In the genomic region with DNA sequence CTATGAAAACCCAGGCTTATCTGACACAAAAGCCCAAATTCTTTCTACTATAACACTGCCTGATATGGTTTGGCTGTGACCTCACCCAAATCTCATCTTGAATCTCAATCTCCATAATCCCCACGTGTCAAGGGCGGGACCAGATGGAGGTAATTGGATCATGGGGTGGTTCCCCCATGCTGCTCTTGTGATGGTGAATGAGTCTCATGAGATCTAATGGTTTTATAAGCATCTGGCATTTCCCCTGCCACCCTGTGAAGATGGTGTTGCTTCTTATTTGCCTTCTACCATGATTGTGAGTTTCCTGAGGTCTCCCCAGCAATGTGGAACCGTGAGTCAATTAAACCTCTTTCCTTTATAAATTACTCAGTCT, we compare ENCODE assay signal across 16 cellular contexts.
DNase-seq lines count a peak whose midpoint lies in the region; ATAC-seq, FAIRE-seq and TF ChIP-seq lines count a peak whose summit lies in the region.
"Had no signal": no experiment of that assay in that cellular context is flagged by ENCODE, and none has a peak within 500 bp of the region (broad histone marks: within the 10 kb centered on the region; RNA-seq: fewer than 3 reads in every experiment).

No MANE protein-coding gene starts in this region.

- no peak overlapping the region for H3K27ac Mint-ChIP-seq in activated CD4-positive, alpha-beta memory T cell treated with anti-CD3 and anti-CD28 coated beads for 36 hours
- H3K27ac Mint-ChIP-seq in activated CD4-positive, alpha-beta memory T cell treated with anti-CD3 and anti-CD28 coated beads, Interleukin-2, amount 10 ng/mL, durations not matched to agents 7 days and 5 days = no peak overlapping the region
- H3K27ac Mint-ChIP-seq: CD4-positive, CD25-positive, alpha-beta regulatory T cell had no signal

- no peak for TF ChIP-seq EP300 in GM12878 (IDR thresholded peaks at IDR 0.05; ENCODE audit: borderline replicate concordance in 1 of 2, control insufficient read depth in 1 of 2, low read depth in 2 of 2, low read length in 2 of 2)

- ATAC-seq in GM21447 (IDR thresholded peaks at IDR 0.05; ENCODE audit: unreplicated experiment) (peak; percentile 18), GM12878 (peak; percentile 40), heart left ventricle (no peak)

- intact Hi-C loops in activated CD4-positive, alpha-beta memory T cell treated with anti-CD3 and anti-CD28 coated beads for 36 hours (cut with micrococcal nuclease) = loop anchor here (1.0 kb wide), 2 partner anchors 51 to 198 kb away; no protein-coding TSS in a partner anchor
- intact Hi-C loops in GM12878 (cut with micrococcal nuclease; ENCODE audit: unreplicated experiment) = loop anchor here (1.0 to 5.0 kb wide), 3 partner anchors 54 to 1249 kb away; no protein-coding TSS in a partner anchor
- intact Hi-C loops in prostate gland (cut with DNase I) = no loop called here
- intact Hi-C loops in heart left ventricle (cut with DNase I) = loop anchor here in 6 of 10 donors (2.0 to 5.0 kb wide), 2 partner anchors 51 to 54 kb away; no protein-coding TSS in a partner anchor

- 1% methylated on average over 3 of the region's 3 CpGs for WGBS in GM12878 (ENCODE audit: insufficient coverage, insufficient replicate concordance, low lambda C conversion rate, missing lambda C conversion rate)
- WGBS in prostate gland = 76% methylated on average over 3 of the region's 3 CpGs
- 55 to 66% (median 59%) methylated on average over 3 of the region's 3 CpGs for WGBS in heart left ventricle, 4 donors

- H3K4me1 ChIP-seq in GM12878 (ENCODE audit: control insufficient read depth, insufficient read depth, low read length) = no peaks in the 10 kb centered on the region
- H3K4me1 ChIP-seq in prostate gland (replicated peaks) = no peaks in the 10 kb centered on the region
- peaks cover 0 to 6% (median 0%) of the 10 kb centered on the region in 12 donors for H3K4me1 ChIP-seq in heart left ventricle
- H3K4me1 ChIP-seq: upper lobe of left lung had no signal

- POLR2A ChIA-PET in activated CD4-positive, alpha-beta memory T cell treated with anti-CD3 and anti-CD28 coated beads for 36 hours (lab: Charles Lee) = no interaction called here
- POLR2A ChIA-PET in activated CD4-positive, alpha-beta memory T cell treated with anti-CD3 and anti-CD28 coated beads, Interleukin-2, amount 10 ng/mL, durations not matched to agents 7 days and 5 days (lab: Charles Lee) = no interaction called here
- POLR2A ChIA-PET in GM12878 (lab: Charles Lee) = no interaction called here

- CTCF ChIA-PET in activated CD4-positive, alpha-beta memory T cell treated with anti-CD3 and anti-CD28 coated beads for 36 hours (lab: Charles Lee) = interaction anchor here (0.6 to 2.6 kb wide), 17 partner anchors 8 to 394 kb away, joined by 3 to 17 read pairs (median 4); no protein-coding TSS in a partner anchor
- CTCF ChIA-PET in activated CD4-positive, alpha-beta memory T cell treated with anti-CD3 and anti-CD28 coated beads, Interleukin-2, amount 10 ng/mL, durations not matched to agents 7 days and 5 days (lab: Charles Lee) = interaction anchor here (0.6 to 2.2 kb wide), 9 partner anchors 8 to 503 kb away, joined by 3 to 11 read pairs (median 4); no protein-coding TSS in a partner anchor
- CTCF ChIA-PET in GM12878 (lab: Yijun Ruan, JAX) = interaction anchor here (0.5 to 2.7 kb wide), 25 partner anchors 8 to 1247 kb away, joined by 3 to 138 read pairs (median 6); no protein-coding TSS in a partner anchor

- no peak overlapping the region for H3K4me2 ChIP-seq in GM12878 (ENCODE audit: control insufficient read depth, insufficient read depth)
- H3K4me2 ChIP-seq: PC-9 had no signal

- H3K9me3 ChIP-seq in GM12878 (replicated peaks; ENCODE audit: control insufficient read depth, insufficient read depth, low read length) (no peaks in the 10 kb centered on the region), prostate gland (no peaks in the 10 kb centered on the region), heart left ventricle (peaks cover 0 to 18% (median 0%) of the 10 kb centered on the region in 12 donors)
- H3K9me3 ChIP-seq: upper lobe of left lung had no signal

- no peak for TF ChIP-seq POLR2A in GM12878 (IDR thresholded peaks at IDR 0.05; ENCODE audit: low read depth, low read length)
- no peak for TF ChIP-seq POLR2A in prostate gland (IDR thresholded peaks at IDR 0.05)
- TF ChIP-seq POLR2A in heart left ventricle (IDR thresholded peaks at IDR 0.05) = no peak

- peak; percentile 41 for FAIRE-seq in GM12878 (lab: Jason Lieb, UNC)
- FAIRE-seq: A204.1 had no signal

- H3K27ac ChIP-seq in GM12878 (ENCODE audit: control insufficient read depth, insufficient read depth) (no peak overlapping the region), prostate gland (no peak overlapping the region), heart left ventricle (no peak overlapping the region)
- H3K27ac ChIP-seq: PC-9, upper lobe of left lung had no signal

- H3K4me3 Mint-ChIP-seq in activated CD4-positive, alpha-beta memory T cell treated with anti-CD3 and anti-CD28 coated beads for 36 hours = no peak overlapping the region
- H3K4me3 Mint-ChIP-seq in activated CD4-positive, alpha-beta memory T cell treated with anti-CD3 and anti-CD28 coated beads, Interleukin-2, amount 10 ng/mL, durations not matched to agents 7 days and 5 days = no peak overlapping the region
- H3K4me3 Mint-ChIP-seq: CD4-positive, CD25-positive, alpha-beta regulatory T cell had no signal

- H2AFZ ChIP-seq in GM12878 (ENCODE audit: control insufficient read depth, low read depth, low read length) = no peak overlapping the region
- H2AFZ ChIP-seq: PC-9 had no signal

- peaks cover 0 to 1% of the 10 kb centered on the region in 2 experiments; a peak in 1 of 4 replicates for H3K27me3 ChIP-seq in GM12878 (replicated peaks in 1 of 2; ENCODE audit: control insufficient read depth in 2 of 2, insufficient read depth in 2 of 2, low read length in 1 of 2)
- no peaks in the 10 kb centered on the region for H3K27me3 ChIP-seq in prostate gland (replicated peaks; ENCODE audit: insufficient read depth)
- H3K27me3 ChIP-seq in heart left ventricle = no peaks in the 10 kb centered on the region
- H3K27me3 ChIP-seq: upper lobe of left lung had no signal

- TF ChIP-seq RAD21 in GM12878 (IDR thresholded peaks at IDR 0.05; ENCODE audit: insufficient read depth, low read depth, low read length) = no peak

- DNase-seq in activated CD4-positive, alpha-beta memory T cell treated with anti-CD3 and anti-CD28 coated beads for 36 hours = peak; percentile 36
- DNase-seq in activated CD4-positive, alpha-beta memory T cell treated with anti-CD3 and anti-CD28 coated beads, Interleukin-2, amount 10 ng/mL, durations not matched to agents 7 days and 5 days = no peak
- DNase-seq in HS-27A (ENCODE audit: low read depth) = peak; percentile 69
- DNase-seq in GM12878 (ENCODE audit: low read depth, low spot score) = no peak
- DNase-seq in prostate gland (ENCODE audit: low spot score) = no peak
- DNase-seq in D341Med (ENCODE audit: low spot score) = no peak
- no peak for DNase-seq in heart left ventricle
- DNase-seq: activated CD4-positive, CD25-positive, alpha-beta regulatory T cell; anterior cingulate cortex; cerebellar nuclear complex; NCI-H187; upper lobe of left lung had no signal

- H3K36me3 ChIP-seq in GM12878 (ENCODE audit: control insufficient read depth in 2 of 2, insufficient read depth in 2 of 2, low read length in 1 of 2) (no peaks in the 10 kb centered on the region), prostate gland (no peaks in the 10 kb centered on the region), heart left ventricle (no peaks in the 10 kb centered on the region)
- H3K36me3 ChIP-seq: upper lobe of left lung had no signal

- peaks cover 7% of the 10 kb centered on the region for H3K9me3 Mint-ChIP-seq in activated CD4-positive, alpha-beta memory T cell treated with anti-CD3 and anti-CD28 coated beads for 36 hours
- no peaks in the 10 kb centered on the region for H3K9me3 Mint-ChIP-seq in activated CD4-positive, alpha-beta memory T cell treated with anti-CD3 and anti-CD28 coated beads, Interleukin-2, amount 10 ng/mL, durations not matched to agents 7 days and 5 days

- no peaks in the 10 kb centered on the region for H3K36me3 Mint-ChIP-seq in activated CD4-positive, alpha-beta memory T cell treated with anti-CD3 and anti-CD28 coated beads for 36 hours
- H3K36me3 Mint-ChIP-seq in activated CD4-positive, alpha-beta memory T cell treated with anti-CD3 and anti-CD28 coated beads, Interleukin-2, amount 10 ng/mL, durations not matched to agents 7 days and 5 days (ENCODE audit: low read depth) = no peaks in the 10 kb centered on the region
- H3K36me3 Mint-ChIP-seq: CD4-positive, CD25-positive, alpha-beta regulatory T cell had no signal

- no peaks in the 10 kb centered on the region for H3K4me1 Mint-ChIP-seq in activated CD4-positive, alpha-beta memory T cell treated with anti-CD3 and anti-CD28 coated beads for 36 hours (ENCODE audit: low read depth)
- peaks cover 3% of the 10 kb centered on the region for H3K4me1 Mint-ChIP-seq in activated CD4-positive, alpha-beta memory T cell treated with anti-CD3 and anti-CD28 coated beads, Interleukin-2, amount 10 ng/mL, durations not matched to agents 7 days and 5 days

- no TSS peak for BruUV-seq in GM12878 (replicated peaks; lab: Mats Ljungman, UMichigan)

- SMC1A ChIA-PET in GM12878 (lab: Charles Lee; ENCODE audit: uncharacterized antibody, unreplicated experiment) = interaction anchor here (0.6 to 2.7 kb wide), 21 partner anchors 8 to 1370 kb away, joined by 3 to 40 read pairs (median 4); no protein-coding TSS in a partner anchor

- no peak overlapping the region for H3K4me3 ChIP-seq in GM12878
- no peak overlapping the region for H3K4me3 ChIP-seq in prostate gland
- no peak overlapping the region for H3K4me3 ChIP-seq in heart left ventricle
- H3K4me3 ChIP-seq: PC-9, upper lobe of left lung had no signal

- TF ChIP-seq CTCF in GM12878 (IDR thresholded peaks at IDR 0.05 in 2 of 3, conservative IDR thresholded peaks at IDR 0.05 in 1 of 3; ENCODE audit: control insufficient read depth in 2 of 3, extremely low read depth in 1 of 3, insufficient read depth in 1 of 3, low read depth in 3 of 3, low read length in 3 of 3) (no peak), prostate gland (IDR thresholded peaks at IDR 0.05) (no peak), heart left ventricle (IDR thresholded peaks at IDR 0.05) (no peak)

- in situ Hi-C loops in GM12878 (cut with MboI) = no loop called here

- H4K20me1 ChIP-seq in GM12878 (ENCODE audit: control insufficient read depth, insufficient read depth) = no peaks in the 10 kb centered on the region

- no peaks in the 10 kb centered on the region for H3K79me2 ChIP-seq in GM12878 (ENCODE audit: control insufficient read depth, insufficient read depth, low read length)

- peaks cover 5% of the 10 kb centered on the region for H3K27me3 Mint-ChIP-seq in activated CD4-positive, alpha-beta memory T cell treated with anti-CD3 and anti-CD28 coated beads for 36 hours
- peaks cover 9% of the 10 kb centered on the region for H3K27me3 Mint-ChIP-seq in activated CD4-positive, alpha-beta memory T cell treated with anti-CD3 and anti-CD28 coated beads, Interleukin-2, amount 10 ng/mL, durations not matched to agents 7 days and 5 days

- H3K9ac ChIP-seq in GM12878 (ENCODE audit: control insufficient read depth, insufficient read depth, low read length) = no peak overlapping the region

- RAD21 ChIA-PET in GM12878 (lab: Charles Lee; ENCODE audit: unreplicated experiment) = interaction anchor here (0.6 to 3.0 kb wide), 12 partner anchors 37 to 1246 kb away, joined by 3 to 29 read pairs (median 4); no protein-coding TSS in a partner anchor

TF ChIP-seq in GM12878, 131 proteins besides CTCF, POLR2A, EP300 and RAD21 (continues in another document):
- no peak for TF ChIP-seq FOXM1 (IDR thresholded peaks at IDR 0.05; ENCODE audit: low read depth, low read length)

Comparison
In these comparisons a context has a peak if more than half of its experiments do, and no peak if none do; other contexts are left out.
1. DNase-seq: peak in activated CD4-positive, alpha-beta memory T cell treated with anti-CD3 and anti-CD28 coated beads for 36 hours (single experiment) and HS-27A (single experiment); none in activated CD4-positive, alpha-beta memory T cell treated with anti-CD3 and anti-CD28 coated beads, Interleukin-2, amount 10 ng/mL, durations not matched to agents 7 days and 5 days (single experiment), GM12878 (single experiment), prostate gland (single experiment), D341Med (single experiment) and heart left ventricle (0 of 5).
2. ATAC-seq: peak in GM21447 (single experiment) and GM12878 (single experiment); none in heart left ventricle (0 of 4).